9 cellular contexts compared by ENCODE assay signal in genomic region chr7:35717516-35717915, GRCh38.
"Had no signal": no experiment of that assay in that cellular context is flagged by ENCODE, and none has a peak within 500 bp of the region (broad histone marks: within the 10 kb centered on the region; RNA-seq: fewer than 3 reads in every experiment).

No MANE protein-coding gene starts in this region.

- H3K27me3 ChIP-seq: left lung had no signal

- H3K9ac ChIP-seq: parathyroid adenoma had no signal

- H3K27ac ChIP-seq: epithelial cell of prostate, parathyroid adenoma had no signal

- H3K9me3 ChIP-seq: left lung had no signal

- H3K4me3 ChIP-seq: left lung had no signal

- H3K36me3 ChIP-seq: left lung had no signal

- H3K79me2 ChIP-seq: parathyroid adenoma had no signal

- DNase-seq: activated effector memory CD4-positive, alpha-beta T cell treated with Interleukin-2 at 50 U/mL for 16 hours; aorta; cortex of kidney; effector memory CD4-positive, alpha-beta T cell; glutamatergic neuron; left lung; SW 1271 had no signal
